In the genomic region with DNA sequence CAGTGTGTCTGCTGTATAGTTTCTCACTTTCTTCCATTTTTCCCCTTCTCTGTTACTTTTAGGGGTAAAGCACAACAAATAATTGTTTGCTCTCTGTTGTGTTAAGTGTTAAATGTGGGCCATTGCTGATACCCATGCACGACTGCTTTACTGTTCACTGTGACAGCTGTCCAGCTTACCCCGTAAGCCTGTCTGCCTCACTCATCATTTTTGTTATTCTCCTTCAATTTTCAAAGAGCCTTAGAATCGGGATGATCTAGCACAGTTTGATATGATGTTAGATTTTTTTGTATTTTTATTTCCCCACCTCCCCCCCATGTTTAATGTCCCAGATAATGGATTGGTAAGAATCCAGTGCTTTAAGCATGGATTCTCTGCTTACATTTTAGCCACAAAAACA, we compare ENCODE assay signal across 20 cellular contexts. TPM values are rescaled to one million over a fixed set of nuclear protein-coding genes. Genes with fewer than 3 reads are reported as not detected.
A peak's percentile ranks its signal among the peaks of the same experiment; 100 is the strongest.
DNase-seq lines count a peak whose midpoint lies in the region; ATAC-seq and TF ChIP-seq lines count a peak whose summit lies in the region.
"Had no signal": no experiment of that assay in that cellular context is flagged by ENCODE, and none has a peak within 500 bp of the region (broad histone marks: within the 10 kb centered on the region; RNA-seq: fewer than 3 reads in every experiment).

No MANE protein-coding gene starts in this region.

- H3K36me3 ChIP-seq in Loucy (ENCODE audit: insufficient read depth, low read length) (no peaks in the 10 kb centered on the region), fibroblast of lung (ENCODE audit: control insufficient read depth, insufficient read depth, low read length) (no peaks in the 10 kb centered on the region), MM.1S (replicated peaks; ENCODE audit: insufficient read depth, low read length) (no peaks in the 10 kb centered on the region)
- H3K36me3 ChIP-seq: uterus had no signal

- H3K9me2 ChIP-seq in Loucy (replicated peaks; ENCODE audit: low read depth, low read length) (no peaks in the 10 kb centered on the region), MM.1S (replicated peaks; ENCODE audit: insufficient read depth, low read length) (no peaks in the 10 kb centered on the region)

- peaks cover 38% of the 10 kb centered on the region for H3K4me1 Mint-ChIP-seq in nephron
- H3K4me1 Mint-ChIP-seq: activated naive CD8-positive, alpha-beta T cell treated with anti-CD3 and anti-CD28 coated beads, Interleukin-2, amount 10 ng/mL, durations not matched to agents 7 days and 5 days; IgD-negative memory B cell; stimulated activated effector memory CD8-positive, alpha-beta T cell treated with anti-CD3 and anti-CD28 coated beads, Interleukin-12 subunit alpha, Interleukin-12 subunit beta, amount 100 ng/mL, for 72 hours had no signal

- H3K4me1 ChIP-seq in Loucy (ENCODE audit: insufficient read depth, low read length, poor library complexity, severe bottlenecking) (no peaks in the 10 kb centered on the region), fibroblast of lung (ENCODE audit: control insufficient read depth, extremely low read depth, insufficient read depth, low read length) (no peaks in the 10 kb centered on the region), MM.1S (ENCODE audit: low read length) (no peaks in the 10 kb centered on the region)
- H3K4me1 ChIP-seq: foreskin keratinocyte, uterus had no signal

- H3F3A ChIP-seq in Loucy (ENCODE audit: low read depth), result no peaks in the 10 kb centered on the region
- no peaks in the 10 kb centered on the region for H3F3A ChIP-seq in MM.1S (ENCODE audit: insufficient read depth, low read length)

- H3K9ac ChIP-seq in Loucy (ENCODE audit: low read depth, low read length, poor library complexity, severe bottlenecking) (no peak overlapping the region), fibroblast of lung (ENCODE audit: insufficient read depth, low read length) (peak overlapping the region; percentile 42), MM.1S (ENCODE audit: low read length) (no peak overlapping the region)

- no peak for ATAC-seq in HG03280 (IDR thresholded peaks at IDR 0.05; ENCODE audit: unreplicated experiment)
- ATAC-seq: foreskin keratinocyte; stimulated activated effector memory CD8-positive, alpha-beta T cell treated with anti-CD3 and anti-CD28 coated beads, Interleukin-12 subunit alpha, Interleukin-12 subunit beta, amount 100 ng/mL, for 72 hours had no signal

- H3K27ac ChIP-seq in 22Rv1, result peak overlapping the region; percentile 34; the same call in 1 of the 2 replicates
- H3K27ac ChIP-seq in fibroblast of lung (ENCODE audit: insufficient read depth, low read length), result peak overlapping the region; percentile 20
- no peak overlapping the region for H3K27ac ChIP-seq in MM.1S (ENCODE audit: low read length)
- H3K27ac ChIP-seq: foreskin keratinocyte, uterus had no signal

- DNase-seq in fibroblast of lung (ENCODE audit: low read depth in 2 of 2) (no peak), MM.1S (no peak), G401 (ENCODE audit: low spot score) (no peak), medulla oblongata (ENCODE audit: extremely low spot score) (no peak)
- DNase-seq: activated CD4-positive, alpha-beta T cell treated with anti-CD3 and anti-CD28 coated beads, Interleukin-2, amount 50 U/mL, for 1 hour; activated naive CD8-positive, alpha-beta T cell treated with anti-CD3 and anti-CD28 coated beads, Interleukin-2, amount 10 ng/mL, durations not matched to agents 7 days and 5 days; activated T-cell treated with anti-CD3 and anti-CD28 coated beads, Interleukin-2, amount 50 U/mL, for 24 hours; effector memory CD4-positive, alpha-beta T cell; foreskin keratinocyte; H9; NCI-H2171; occipital lobe; uterus had no signal

- peak overlapping the region in 2 of 3 experiments; percentile 9 to 53 for H3K4me3 Mint-ChIP-seq in nephron
- H3K4me3 Mint-ChIP-seq: activated naive CD8-positive, alpha-beta T cell treated with anti-CD3 and anti-CD28 coated beads, Interleukin-2, amount 10 ng/mL, durations not matched to agents 7 days and 5 days; activated T-cell treated with anti-CD3 and anti-CD28 coated beads, Interleukin-2, amount 50 U/mL, for 24 hours; H9; IgD-negative memory B cell; stimulated activated effector memory CD8-positive, alpha-beta T cell treated with anti-CD3 and anti-CD28 coated beads, Interleukin-12 subunit alpha, Interleukin-12 subunit beta, amount 100 ng/mL, for 72 hours had no signal

- H3K27ac Mint-ChIP-seq in nephron, result peak overlapping the region; percentile 51 to 81 (median 65)
- H3K27ac Mint-ChIP-seq: activated naive CD8-positive, alpha-beta T cell treated with anti-CD3 and anti-CD28 coated beads, Interleukin-2, amount 10 ng/mL, durations not matched to agents 7 days and 5 days; activated T-cell treated with anti-CD3 and anti-CD28 coated beads, Interleukin-2, amount 50 U/mL, for 24 hours; H9; stimulated activated effector memory CD8-positive, alpha-beta T cell treated with anti-CD3 and anti-CD28 coated beads, Interleukin-12 subunit alpha, Interleukin-12 subunit beta, amount 100 ng/mL, for 72 hours had no signal

- TF ChIP-seq CTCF in 22Rv1 (IDR thresholded peaks at IDR 0.05), result no peak
- TF ChIP-seq CTCF in Loucy (conservative IDR thresholded peaks at IDR 0.05; ENCODE audit: low read length), result no peak
- no peak for TF ChIP-seq CTCF in fibroblast of lung (conservative IDR thresholded peaks at IDR 0.05 in 1 of 2, IDR thresholded peaks at IDR 0.05 in 1 of 2; ENCODE audit: low read depth in 1 of 2, low read length in 2 of 2)
- TF ChIP-seq CTCF in nephron (IDR thresholded peaks at IDR 0.05; ENCODE audit: unreplicated experiment in 3 of 3), result no peak
- TF ChIP-seq CTCF in MM.1S (IDR thresholded peaks at IDR 0.05; ENCODE audit: low read length), result no peak

- no peaks in the 10 kb centered on the region for H3K9me3 ChIP-seq in Loucy (ENCODE audit: insufficient read depth, low read depth, low read length)
- no peaks in the 10 kb centered on the region for H3K9me3 ChIP-seq in fibroblast of lung (ENCODE audit: control insufficient read depth, insufficient read depth, low read depth, low read length)
- no peaks in the 10 kb centered on the region for H3K9me3 ChIP-seq in MM.1S (replicated peaks; ENCODE audit: insufficient read depth, low read length)
- H3K9me3 ChIP-seq: uterus had no signal

- H3K27me3 ChIP-seq in Loucy (ENCODE audit: insufficient read depth, low read length, poor library complexity, severe bottlenecking) (no peaks in the 10 kb centered on the region), fibroblast of lung (ENCODE audit: control insufficient read depth, insufficient read depth, low read length) (no peaks in the 10 kb centered on the region), MM.1S (replicated peaks; ENCODE audit: insufficient read depth, low read length) (no peaks in the 10 kb centered on the region)
- H3K27me3 ChIP-seq: foreskin keratinocyte, uterus had no signal

- in situ Hi-C loops in G401 (cut with HindIII; ENCODE audit: low sequenced_read_pairs), result no loop called here

- H3K4me3 ChIP-seq in Loucy (ENCODE audit: low read length, poor library complexity, severe bottlenecking) (no peak overlapping the region), fibroblast of lung (replicated peaks in 1 of 4; ENCODE audit: control extremely low read depth in 1 of 4, insufficient read depth in 1 of 4, low read depth in 3 of 4, low read length in 4 of 4) (peak overlapping the region in 3 of 4 experiments; percentile 14 to 41 (median 26)), MM.1S (ENCODE audit: low read length) (no peak overlapping the region)
- H3K4me3 ChIP-seq: skin epidermis, uterus had no signal

- H3K36me3 Mint-ChIP-seq in nephron (ENCODE audit: low read depth), result no peaks in the 10 kb centered on the region
- H3K36me3 Mint-ChIP-seq: activated naive CD8-positive, alpha-beta T cell treated with anti-CD3 and anti-CD28 coated beads, Interleukin-2, amount 10 ng/mL, durations not matched to agents 7 days and 5 days; IgD-negative memory B cell; stimulated activated effector memory CD8-positive, alpha-beta T cell treated with anti-CD3 and anti-CD28 coated beads, Interleukin-12 subunit alpha, Interleukin-12 subunit beta, amount 100 ng/mL, for 72 hours had no signal

- H3K27me3 Mint-ChIP-seq in nephron (ENCODE audit: low read depth), result no peaks in the 10 kb centered on the region

- H4K20me1 ChIP-seq in Loucy (ENCODE audit: insufficient read depth, low read length, poor library complexity, severe bottlenecking), result no peaks in the 10 kb centered on the region
- no peaks in the 10 kb centered on the region for H4K20me1 ChIP-seq in fibroblast of lung (ENCODE audit: control insufficient read depth, extremely low read depth, insufficient read depth, low read length)
- no peaks in the 10 kb centered on the region for H4K20me1 ChIP-seq in MM.1S (ENCODE audit: insufficient read depth, low read length)

- H3K79me2 ChIP-seq in Loucy (ENCODE audit: insufficient read depth, low read length) (no peaks in the 10 kb centered on the region), fibroblast of lung (ENCODE audit: control insufficient read depth, insufficient read depth, low read length) (no peaks in the 10 kb centered on the region), MM.1S (ENCODE audit: low read length) (no peaks in the 10 kb centered on the region)

- H3K4me2 ChIP-seq in Loucy (ENCODE audit: low read depth, low read length, poor library complexity, severe bottlenecking), result peak overlapping the region; percentile 7
- peak overlapping the region; percentile 88 for H3K4me2 ChIP-seq in fibroblast of lung (ENCODE audit: extremely low read depth, insufficient read depth, low read length)
- H3K4me2 ChIP-seq in MM.1S (ENCODE audit: low read depth, low read length), result no peak overlapping the region

- H3K9me3 Mint-ChIP-seq in nephron, result no peaks in the 10 kb centered on the region
- H3K9me3 Mint-ChIP-seq: activated naive CD8-positive, alpha-beta T cell treated with anti-CD3 and anti-CD28 coated beads, Interleukin-2, amount 10 ng/mL, durations not matched to agents 7 days and 5 days; activated T-cell treated with anti-CD3 and anti-CD28 coated beads, Interleukin-2, amount 50 U/mL, for 24 hours; H9; stimulated activated effector memory CD8-positive, alpha-beta T cell treated with anti-CD3 and anti-CD28 coated beads, Interleukin-12 subunit alpha, Interleukin-12 subunit beta, amount 100 ng/mL, for 72 hours had no signal

- H2AFZ ChIP-seq in Loucy (ENCODE audit: low read length), result 0 out of 2 replicates have a peak overlapping the region, but pooled peaks have one; percentile 13
- H2AFZ ChIP-seq in fibroblast of lung (ENCODE audit: low read length), result peak overlapping the region; percentile 89
- no peak overlapping the region for H2AFZ ChIP-seq in MM.1S (ENCODE audit: low read length)

RNA-seq across cellular contexts. Expression of gene MLIP, which starts 41.2 kb away (rescaled TPM):
- total RNA-seq in fibroblast of lung, result not detected in 2 replicates
- 0.07 and 0.10 TPM in 2 replicates for polyA plus RNA-seq in fibroblast of lung
- polyA plus RNA-seq in fibroblast of lung (2012), result not detected in 2 replicates
- polyA minus RNA-seq in fibroblast of lung (ENCODE audit: low replicate concordance), result not detected in 2 replicates
- not detected in 2 replicates for total RNA-seq in G401 (2014; rRNA removed; shearing (Covaris generic))
- total RNA-seq: activated naive CD8-positive, alpha-beta T cell treated with anti-CD3 and anti-CD28 coated beads, Interleukin-2, amount 10 ng/mL, durations not matched to agents 7 days and 5 days; foreskin keratinocyte; H9; uterus had no signal
- polyA plus RNA-seq: foreskin keratinocyte, IgD-negative memory B cell had no signal

Comparison
In these comparisons a context has a peak if more than half of its experiments do, and no peak if none do; other contexts are left out.
1. H3K4me3 ChIP-seq: peak in fibroblast of lung (3 of 4); none in Loucy (single experiment) and MM.1S (single experiment).